9 cellular contexts compared by ENCODE assay signal in the genomic region with DNA sequence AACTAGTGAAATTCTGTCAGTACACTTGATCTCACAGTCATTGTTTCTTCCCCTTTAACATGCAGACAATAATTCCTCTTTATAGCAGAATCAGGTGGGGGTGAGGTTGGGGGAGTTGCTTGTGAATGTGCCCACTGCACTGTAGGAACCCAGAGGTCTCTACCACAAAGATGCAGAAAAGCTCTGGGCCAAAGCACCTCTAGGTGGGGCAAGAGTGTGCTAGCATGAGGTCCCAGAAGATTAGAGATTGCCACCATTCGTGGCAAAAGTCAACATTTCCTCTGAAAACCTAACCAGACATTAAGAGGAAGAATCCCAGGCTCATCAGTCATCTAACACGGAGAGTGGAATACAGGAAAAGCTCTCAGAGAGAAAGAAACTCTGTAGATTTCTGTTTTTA.
DNase-seq lines count a peak whose midpoint lies in the region; ATAC-seq, FAIRE-seq and TF ChIP-seq lines count a peak whose summit lies in the region.
"Had no signal": no experiment of that assay in that cellular context is flagged by ENCODE, and none has a peak within 500 bp of the region (broad histone marks: within the 10 kb centered on the region; RNA-seq: fewer than 3 reads in every experiment).

No MANE protein-coding gene starts in this region.

- no peak overlapping the region for H3K4me3 ChIP-seq in heart right ventricle
- H3K4me3 ChIP-seq in NB4 (ENCODE audit: low read depth, low read length) = no peak overlapping the region
- no peak overlapping the region for H3K4me3 ChIP-seq in fibroblast of mammary gland (ENCODE audit: control insufficient read depth, low read depth, low read length)
- no peak overlapping the region for H3K4me3 ChIP-seq in coronary artery

- FAIRE-seq in D721Med (lab: Jason Lieb, UNC) = no peak
- FAIRE-seq: G401.6 had no signal

- H3K9me3 ChIP-seq in heart right ventricle = no peaks in the 10 kb centered on the region

- intact Hi-C loops in heart right ventricle (cut with DNase I) = no loop called here
- intact Hi-C loops in Right ventricle myocardium inferior (cut with DNase I) = loop anchor here (10.0 kb wide), 1 partner anchor 110 kb away; the partner anchor contains the start of gene ZNF366

- no peaks in the 10 kb centered on the region for H3K27me3 ChIP-seq in heart right ventricle

- H3K27ac ChIP-seq in heart right ventricle (no peak overlapping the region), coronary artery (no peak overlapping the region)

- WGBS in heart right ventricle, 2 donors = 42 to 65% methylated on average over 2 of the region's 2 CpGs

- TF ChIP-seq POLR2A in NB4 (IDR thresholded peaks at IDR 0.05; ENCODE audit: extremely low read depth, insufficient read length) = no peak

- H3K4me1 ChIP-seq in heart right ventricle = peaks cover 0 to 40% (median 24%) of the 10 kb centered on the region in 9 donors

- DNase-seq in heart right ventricle (no peak), Right ventricle myocardium inferior (ENCODE audit: missing footprints) (no peak), NB4 (ENCODE audit: low read depth) (peak; percentile 77), fibroblast of mammary gland (ENCODE audit: low read depth) (peak; percentile 42), coronary artery (ENCODE audit: low spot score) (no peak), D721Med (ENCODE audit: insufficient read length, low spot score) (no peak)
- no peak for DNase-seq in activated naive CD4-positive, alpha-beta T cell (lab: John Stamatoyannopoulos, UW)

- TF ChIP-seq CTCF in heart right ventricle (IDR thresholded peaks at IDR 0.05) (peak in 8 of 9 donors; percentile 11 to 57 (median 42)), NB4 (IDR thresholded peaks at IDR 0.05; ENCODE audit: low read depth, low read length) (peak; percentile 76), fibroblast of mammary gland (conservative IDR thresholded peaks at IDR 0.05; ENCODE audit: control insufficient read depth, insufficient read depth, low read depth, low read length) (peak; percentile 67), coronary artery (IDR thresholded peaks at IDR 0.05) (no peak), D721Med (IDR thresholded peaks at IDR 0.05; ENCODE audit: insufficient read depth, missing control alignments) (no peak)

- ATAC-seq in heart right ventricle (peak in 2 of 8 donors; percentile 34 to 58), Right ventricle myocardium inferior (no peak), GM21360 (IDR thresholded peaks at IDR 0.05; ENCODE audit: unreplicated experiment) (no peak)

- no peaks in the 10 kb centered on the region for H3K36me3 ChIP-seq in heart right ventricle

Comparison
In these comparisons a context has a peak if more than half of its experiments do, and no peak if none do; other contexts are left out.
1. DNase-seq: peak in NB4 (single experiment) and fibroblast of mammary gland (single experiment); none in heart right ventricle (0 of 2), Right ventricle myocardium inferior (single experiment), coronary artery (single experiment), D721Med (single experiment) and activated naive CD4-positive, alpha-beta T cell (0 of 4).
2. CTCF ChIP-seq: peak in heart right ventricle (8 of 9), NB4 (single experiment) and fibroblast of mammary gland (single experiment); none in coronary artery (single experiment) and D721Med (single experiment).